Comparison of ENCODE assay signal across 13 cellular contexts in the genomic region with DNA sequence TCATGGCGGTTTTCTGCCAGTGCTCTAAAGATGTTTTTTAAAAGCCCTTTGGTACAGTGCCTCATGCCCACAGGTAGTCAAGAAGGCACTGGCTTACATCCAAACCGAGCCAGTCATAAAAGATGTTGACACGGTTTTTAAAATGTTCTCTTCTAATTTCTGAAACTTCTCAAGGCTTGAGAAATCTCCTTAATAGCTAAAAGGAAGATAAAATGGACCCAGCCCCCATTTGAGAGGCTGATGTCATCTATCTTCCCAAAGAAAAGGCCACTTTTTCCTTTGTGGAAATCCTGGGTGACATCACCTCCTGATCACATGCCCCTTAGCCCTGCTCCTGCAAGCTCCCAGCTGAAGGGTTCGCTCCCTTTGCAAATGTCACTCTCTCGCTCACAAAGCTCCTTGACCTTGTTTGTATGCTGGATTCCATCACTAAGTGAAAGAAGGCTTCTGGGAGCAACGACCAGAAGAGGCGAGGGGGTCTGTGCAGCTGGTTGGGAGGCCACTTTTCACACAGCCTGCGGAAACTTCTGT.
A peak's percentile ranks its signal among the peaks of the same experiment; 100 is the strongest.
DNase-seq lines count a peak whose midpoint lies in the region; ATAC-seq and TF ChIP-seq lines count a peak whose summit lies in the region.
"Had no signal": no experiment of that assay in that cellular context is flagged by ENCODE, and none has a peak within 500 bp of the region (broad histone marks: within the 10 kb centered on the region; RNA-seq: fewer than 3 reads in every experiment).

No MANE protein-coding gene starts in this region.

- H3K36me3 Mint-ChIP-seq in MCF 10A (ENCODE audit: insufficient read depth, unreplicated experiment) = no peaks in the 10 kb centered on the region

- peaks cover 0 to 42% (median 3%) of the 10 kb centered on the region in 4 donors for H3K4me1 ChIP-seq in stomach

- peaks cover 47% of the 10 kb centered on the region for H3K4me1 Mint-ChIP-seq in MCF 10A (ENCODE audit: insufficient read depth, unreplicated experiment)

- TF ChIP-seq CTCF in MCF 10A (IDR thresholded peaks at IDR 0.05; ENCODE audit: unreplicated experiment) (no peak), stomach (IDR thresholded peaks at IDR 0.05) (no peak)

- no peak overlapping the region for H3K4me3 ChIP-seq in stomach
- H3K4me3 ChIP-seq: GM12878 had no signal

- TF ChIP-seq EP300 in stomach (IDR thresholded peaks at IDR 0.05) = no peak

- H3K27me3 ChIP-seq in stomach = no peaks in the 10 kb centered on the region

- peak; percentile 21 for ATAC-seq in left lobe of liver
- no peak for ATAC-seq in HG03565 (IDR thresholded peaks at IDR 0.05; ENCODE audit: unreplicated experiment)
- no peak for ATAC-seq in GM19397 (IDR thresholded peaks at IDR 0.05; ENCODE audit: unreplicated experiment)
- ATAC-seq: GM12878 had no signal

- peak overlapping the region in 4 of 5 donors; percentile 33 to 72 (median 62) for H3K27ac ChIP-seq in stomach

- H3K9me3 Mint-ChIP-seq in MCF 10A (ENCODE audit: unreplicated experiment) = no peaks in the 10 kb centered on the region

- POLR2A ChIA-PET in MCF 10A (lab: Yijun Ruan, JAX) = interaction anchor here (0.7 to 2.3 kb wide), 3 partner anchors 19 to 194 kb away, joined by 3 to 6 read pairs (median 4); no protein-coding TSS in a partner anchor

- H3K4me3 Mint-ChIP-seq in MCF 10A (ENCODE audit: unreplicated experiment) = no peak overlapping the region
- H3K4me3 Mint-ChIP-seq: IgD-negative memory B cell had no signal

- BruUV-seq in MCF 10A (replicated peaks; lab: Mats Ljungman, UMichigan) = no TSS peak

- CTCF ChIA-PET in MCF 10A (lab: Yijun Ruan, JAX) = interaction anchor here (0.6 kb wide), 1 partner anchor 121 kb away, joined by 3 read pairs; no protein-coding TSS in a partner anchor

- peak overlapping the region; percentile 35 for H3K27ac Mint-ChIP-seq in MCF 10A (ENCODE audit: low read depth, unreplicated experiment)
- H3K27ac Mint-ChIP-seq: IgD-negative memory B cell had no signal

- H3K36me3 ChIP-seq in stomach = no peaks in the 10 kb centered on the region

- no peaks in the 10 kb centered on the region for H3K27me3 Mint-ChIP-seq in MCF 10A (ENCODE audit: insufficient read depth, unreplicated experiment)

- no peak for TF ChIP-seq POLR2A in stomach (IDR thresholded peaks at IDR 0.05)

- intact Hi-C loops in MCF 10A (cut with micrococcal nuclease) (no loop called here), stomach (cut with DNase I; ENCODE audit: low total_unique reads) (no loop called here)

- DNase-seq in HT1080 (ENCODE audit: low read depth) (peak; percentile 34), MCF 10A (ENCODE audit: unreplicated experiment) (peak; percentile 56), left lobe of liver (ENCODE audit: low spot score) (no peak), stomach (no peak), AG20443 (ENCODE audit: low spot score) (no peak), NCI-H345 treated with DMSO at 0.1 percent for 48 hours (lab: John Stamatoyannopoulos, UW; ENCODE audit: unreplicated experiment) (no peak)
- DNase-seq: effector memory CD4-positive, alpha-beta T cell; NCI-H2107; SIG-M5 had no signal

- no peaks in the 10 kb centered on the region for H3K9me3 ChIP-seq in stomach

- WGBS in stomach, 5 donors = 62 to 69% (median 64%) methylated on average over 8 of the region's 8 CpGs

Comparison
In these comparisons a context has a peak if more than half of its experiments do, and no peak if none do; other contexts are left out.
1. DNase-seq: peak in HT1080 (single experiment) and MCF 10A (single experiment); none in left lobe of liver (single experiment), stomach (single experiment), AG20443 (single experiment) and NCI-H345 treated with DMSO at 0.1 percent for 48 hours (single experiment).